15 cellular contexts compared by ENCODE assay signal in genomic region chr2:28247326-28247725, GRCh38.
DNase-seq lines count a peak whose midpoint lies in the region; ATAC-seq and TF ChIP-seq lines count a peak whose summit lies in the region.
"Had no signal": no experiment of that assay in that cellular context is flagged by ENCODE, and none has a peak within 500 bp of the region (broad histone marks: within the 10 kb centered on the region; RNA-seq: fewer than 3 reads in every experiment).

No MANE protein-coding gene starts in this region.

- peaks cover 5% of the 10 kb centered on the region for H3K4me1 Mint-ChIP-seq in memory B cell

- CTCF ChIA-PET in RWPE1 (lab: Yijun Ruan, JAX) = no interaction called here

- TF ChIP-seq CTCF in RWPE1 (conservative IDR thresholded peaks at IDR 0.05; ENCODE audit: low read depth) = no peak

- no peak overlapping the region for H3K4me3 Mint-ChIP-seq in memory B cell
- H3K4me3 Mint-ChIP-seq: activated CD8-positive, alpha-beta T cell treated with anti-CD3 and anti-CD28 coated beads, Interleukin-2, amount 10 ng/mL, durations not matched to agents 7 days and 5 days had no signal

- H3K27ac Mint-ChIP-seq in memory B cell = peak overlapping the region; percentile 57

- no peaks in the 10 kb centered on the region for H3K9me3 Mint-ChIP-seq in memory B cell

- H3K27ac ChIP-seq in RWPE1 = no peak overlapping the region
- H3K27ac ChIP-seq: breast epithelium had no signal

- H3K27me3 Mint-ChIP-seq in memory B cell = no peaks in the 10 kb centered on the region

- DNase-seq in NCI-H446 treated with DMSO at 0.1 percent for 48 hours (lab: John Stamatoyannopoulos, UW) (peak; percentile 2), NCI-H446 (lab: John Stamatoyannopoulos, UW) (no peak), GDM1 (lab: John Stamatoyannopoulos, UW) (peak; percentile 60), NCI-H524 treated with DMSO at 0.1 percent for 48 hours (lab: John Stamatoyannopoulos, UW) (peak; percentile 65), memory B cell (ENCODE audit: low spot score in 2 of 2) (no peak), RWPE1 (ENCODE audit: low spot score) (no peak), activated gamma-delta T cell treated with Interleukin-2 at 50 U/mL for 16 hours (no peak)
- DNase-seq: activated CD8-positive, alpha-beta T cell treated with anti-CD3 and anti-CD28 coated beads, Interleukin-2, amount 10 ng/mL, durations not matched to agents 7 days and 5 days; NCI-H1105; occipital lobe; SIG-M5; stimulated activated naive CD8-positive, alpha-beta T cell treated with anti-CD3 and anti-CD28 coated beads, Interleukin-15, Interleukin-2, amounts not matched to agents 100 U/mL and 50 U/mL, for 24 hours had no signal

- peaks cover 23% of the 10 kb centered on the region for H3K36me3 Mint-ChIP-seq in memory B cell

- POLR2A ChIA-PET in RWPE1 (lab: Yijun Ruan, JAX; ENCODE audit: low non-redundant PET) = no interaction called here

- ATAC-seq in memory B cell (ENCODE audit: low read depth) (no peak), GM19463 (IDR thresholded peaks at IDR 0.05; ENCODE audit: unreplicated experiment) (no peak)
- ATAC-seq: A549; activated CD8-positive, alpha-beta T cell treated with anti-CD3 and anti-CD28 coated beads, Interleukin-2, amount 10 ng/mL, durations not matched to agents 7 days and 5 days; stimulated activated naive CD8-positive, alpha-beta T cell treated with anti-CD3 and anti-CD28 coated beads, Interleukin-15, Interleukin-2, amounts not matched to agents 100 U/mL and 50 U/mL, for 24 hours had no signal

Comparison
In these comparisons a context has a peak if more than half of its experiments do, and no peak if none do; other contexts are left out.
1. DNase-seq: peak in NCI-H446 treated with DMSO at 0.1 percent for 48 hours (single experiment), GDM1 (single experiment) and NCI-H524 treated with DMSO at 0.1 percent for 48 hours (single experiment); none in NCI-H446 (0 of 2), memory B cell (0 of 2), RWPE1 (single experiment) and activated gamma-delta T cell treated with Interleukin-2 at 50 U/mL for 16 hours (single experiment).